ENCODE assay signal across 15 cellular contexts in the genomic region with DNA sequence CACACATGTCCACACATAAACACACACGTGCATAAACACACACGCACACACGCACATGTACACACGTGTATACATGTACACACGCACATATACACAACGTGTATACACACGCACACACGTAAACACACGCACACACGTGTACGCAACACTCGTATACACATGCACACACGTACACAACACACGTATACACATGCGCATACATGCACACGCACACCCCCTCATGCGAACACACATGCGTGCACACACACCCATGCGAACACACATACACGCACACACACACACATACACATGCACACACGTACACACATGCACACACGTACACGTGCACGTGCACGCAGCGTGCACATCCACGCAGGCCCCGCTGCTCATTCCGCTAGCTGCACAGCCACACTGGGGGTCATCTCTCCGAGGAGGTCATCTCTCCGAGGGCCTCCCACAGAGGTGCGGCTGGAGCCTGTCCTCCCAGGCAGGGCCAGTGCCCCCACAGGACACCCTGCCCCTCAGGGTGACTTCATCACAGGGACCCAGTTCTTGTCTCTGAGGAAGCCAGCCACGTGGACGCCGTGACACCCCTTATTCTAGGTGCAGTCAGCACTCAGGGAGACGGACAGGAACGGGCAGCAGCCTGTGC. TPM values are rescaled to one million over a fixed set of nuclear protein-coding genes. Genes with fewer than 3 reads are reported as not detected.
"Had no signal": no experiment of that assay in that cellular context is flagged by ENCODE, and none has a peak within 500 bp of the region (broad histone marks: within the 10 kb centered on the region; RNA-seq: fewer than 3 reads in every experiment).

No MANE protein-coding gene starts in this region.

- H3K4me2 ChIP-seq: hepatocyte had no signal

- H3K4me1 ChIP-seq: right atrium auricular region had no signal

- H3K4me3 ChIP-seq: hepatocyte, left ventricle myocardium inferior, right atrium auricular region, tibial artery had no signal

- H2AFZ ChIP-seq: hepatocyte had no signal

- DNase-seq: activated CD4-positive, alpha-beta memory T cell treated with anti-CD3 and anti-CD28 coated beads for 36 hours; activated gamma-delta T cell; activated T-cell treated with anti-CD3 and anti-CD28 coated beads, Interleukin-2, amount 50 U/mL, for 48 hours; amygdala; brain microvascular endothelial cell; cerebellar nuclear complex; effector memory CD8-positive, alpha-beta T cell; kidney; left ventricle myocardium inferior; posterior cingulate gyrus; small intestine; tibial artery had no signal

- H3K9me3 ChIP-seq: left ventricle myocardium inferior, right atrium auricular region, tibial artery had no signal

- FAIRE-seq: kidney, small intestine had no signal

- H3K27ac ChIP-seq: brain microvascular endothelial cell, hepatocyte, left ventricle myocardium inferior, right atrium auricular region, tibial artery had no signal

- H3K27me3 ChIP-seq: brain microvascular endothelial cell, hepatocyte, right atrium auricular region, tibial artery had no signal

RNA-seq across cellular contexts. Expression of gene CYP2W1, which starts 25.9 kb away (rescaled TPM):
- total RNA-seq: activated CD4-positive, alpha-beta memory T cell treated with anti-CD3 and anti-CD28 coated beads for 36 hours; epithelial cell of proximal tubule; left ventricle myocardium inferior; right atrium auricular region had no signal
